8 cellular contexts compared by ENCODE assay signal in the genomic region with DNA sequence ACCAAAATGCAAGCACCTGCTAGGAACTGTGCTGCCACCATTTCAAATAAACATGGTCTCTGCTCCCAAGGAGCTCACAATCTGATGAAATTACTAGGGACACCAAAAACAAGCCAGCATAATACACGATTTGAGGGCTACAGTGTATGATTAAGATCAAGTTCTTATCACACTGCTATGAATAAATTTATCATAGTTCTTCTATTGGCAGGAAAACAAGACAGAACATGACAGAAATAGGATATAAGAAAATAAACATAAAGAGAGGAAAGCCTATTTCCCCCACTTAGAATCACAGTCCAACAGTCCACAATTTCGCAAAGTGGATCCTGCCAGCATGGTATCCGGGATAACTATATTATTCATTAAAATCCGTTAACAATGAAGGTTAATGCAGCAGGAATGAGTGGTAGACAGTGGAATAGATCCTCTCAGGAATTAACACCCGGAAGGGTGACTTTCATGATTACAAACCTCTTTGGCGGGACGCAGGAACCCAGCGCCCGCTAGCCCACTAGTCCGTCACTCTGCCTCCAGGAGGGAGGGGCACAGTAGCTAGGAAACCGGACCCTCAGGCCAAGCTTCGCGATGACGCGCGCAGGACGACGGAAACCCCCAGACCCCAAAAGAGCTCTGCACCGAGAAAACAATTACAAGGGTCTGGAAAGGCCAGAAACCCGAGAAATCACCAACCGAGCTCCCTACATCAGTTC. TPM values are rescaled to one million over a fixed set of nuclear protein-coding genes. Genes with fewer than 3 reads are reported as not detected.
DNase-seq lines count a peak whose midpoint lies in the region; ATAC-seq lines count a peak whose summit lies in the region.

No MANE protein-coding gene starts in this region.

- peaks cover 65% of the 10 kb centered on the region for H3K36me3 Mint-ChIP-seq in activated T-cell treated with anti-CD3 and anti-CD28 coated beads, Interleukin-2, amount 50 U/mL, for 24 hours (ENCODE audit: low read depth)

- H3K9ac ChIP-seq in iPS-18a (ENCODE audit: low read length) (peak overlapping the region; percentile 85), skeletal muscle tissue (ENCODE audit: low read depth in 1 of 3, low read length in 3 of 3) (peak overlapping the region; percentile 86 to 95 (median 89))

- H3K4me3 ChIP-seq in iPS-18a (ENCODE audit: low read length) (peak overlapping the region; percentile 73), skeletal muscle tissue (ENCODE audit: low read length in 3 of 3) (peak overlapping the region; percentile 87 to 93 (median 87))

- H3K27me3 Mint-ChIP-seq in activated T-cell treated with anti-CD3 and anti-CD28 coated beads, Interleukin-2, amount 50 U/mL, for 24 hours, result no peaks in the 10 kb centered on the region

- peak overlapping the region; percentile 98 for H3K27ac Mint-ChIP-seq in activated T-cell treated with anti-CD3 and anti-CD28 coated beads, Interleukin-2, amount 50 U/mL, for 24 hours

- peak overlapping the region; percentile 95 for H3K4me3 Mint-ChIP-seq in activated T-cell treated with anti-CD3 and anti-CD28 coated beads, Interleukin-2, amount 50 U/mL, for 24 hours

- no peak for DNase-seq in activated T-cell treated with anti-CD3 and anti-CD28 coated beads, Interleukin-2, amount 50 U/mL, for 24 hours
- no peak for DNase-seq in activated T-cell treated with anti-CD3 and anti-CD28 coated beads, Interleukin-2, amount 50 U/mL, for 1 hour
- DNase-seq in NCI-H1105 treated with DMSO at 0.1 percent for 48 hours (lab: John Stamatoyannopoulos, UW) (peak; percentile 77), anterior cingulate cortex (lab: John Stamatoyannopoulos, UW) (peak in 33 of 58 donors; percentile 22 to 67 (median 44)), NOMO-1 treated with dmso at 0.1 percent for 144 hours (lab: John Stamatoyannopoulos, UW; ENCODE audit: unreplicated experiment) (no peak)

- H3K4me1 ChIP-seq in iPS-18a (ENCODE audit: control insufficient read depth, low read depth, low read length) (peaks cover 3% of the 10 kb centered on the region), skeletal muscle tissue (ENCODE audit: control insufficient read depth in 3 of 3, insufficient read depth in 3 of 3, low read length in 3 of 3) (peaks cover 6 to 14% (median 13%) of the 10 kb centered on the region in 3 donors)

- H3K27me3 ChIP-seq in iPS-18a (ENCODE audit: control insufficient read depth, insufficient read depth, low read length) (no peaks in the 10 kb centered on the region), skeletal muscle tissue (ENCODE audit: control insufficient read depth in 3 of 3, insufficient read depth in 3 of 3, low read length in 3 of 3) (no peaks in the 10 kb centered on the region)

- peak overlapping the region; percentile 65 for H3K27ac ChIP-seq in iPS-18a (ENCODE audit: low read length)
- H3K27ac ChIP-seq in skeletal muscle tissue (ENCODE audit: low read depth, low read length), result peak overlapping the region; percentile 89

- no peaks in the 10 kb centered on the region for H3K9me3 Mint-ChIP-seq in activated T-cell treated with anti-CD3 and anti-CD28 coated beads, Interleukin-2, amount 50 U/mL, for 24 hours

- peak; percentile 29 for ATAC-seq in HG02588 (IDR thresholded peaks at IDR 0.05; ENCODE audit: unreplicated experiment)

- H3K4me1 Mint-ChIP-seq in activated T-cell treated with anti-CD3 and anti-CD28 coated beads, Interleukin-2, amount 50 U/mL, for 24 hours (ENCODE audit: low read depth), result peaks cover 72% of the 10 kb centered on the region

- no peaks in the 10 kb centered on the region for H3K9me3 ChIP-seq in iPS-18a (ENCODE audit: control insufficient read depth, low read depth, low read length)
- H3K9me3 ChIP-seq in skeletal muscle tissue (ENCODE audit: control insufficient read depth in 3 of 3, low read length in 3 of 3), result no peaks in the 10 kb centered on the region

- H3K36me3 ChIP-seq in iPS-18a (ENCODE audit: control insufficient read depth, low read depth, low read length), result peaks cover 8% of the 10 kb centered on the region
- H3K36me3 ChIP-seq in skeletal muscle tissue (ENCODE audit: control insufficient read depth in 3 of 3, insufficient read depth in 3 of 3, low read length in 3 of 3), result no peaks in the 10 kb centered on the region

RNA-seq across cellular contexts. Expression of a gene that starts 0.7 kb away (rescaled TPM):
- 20.4 TPM for total RNA-seq in skeletal muscle tissue

RNA-seq across cellular contexts. Expression of a gene that starts 0.8 kb away (rescaled TPM):
- total RNA-seq in skeletal muscle tissue, result 7.3 TPM

RNA-seq across cellular contexts. Expression of a gene that starts 46.1 kb away (rescaled TPM):
- 5.2 TPM for total RNA-seq in skeletal muscle tissue

Comparison
In these comparisons a context has a peak if more than half of its experiments do, and no peak if none do; other contexts are left out.
1. DNase-seq: peak in NCI-H1105 treated with DMSO at 0.1 percent for 48 hours (single experiment) and anterior cingulate cortex (33 of 58); none in activated T-cell treated with anti-CD3 and anti-CD28 coated beads, Interleukin-2, amount 50 U/mL, for 24 hours (single experiment), activated T-cell treated with anti-CD3 and anti-CD28 coated beads, Interleukin-2, amount 50 U/mL, for 1 hour (single experiment) and NOMO-1 treated with dmso at 0.1 percent for 144 hours (single experiment).